ENCODE assay signal across 17 cellular contexts in genomic region chrX:118216086-118216485, GRCh38.
DNase-seq lines count a peak whose midpoint lies in the region; ATAC-seq lines count a peak whose summit lies in the region.
"Had no signal": no experiment of that assay in that cellular context is flagged by ENCODE, and none has a peak within 500 bp of the region (broad histone marks: within the 10 kb centered on the region; RNA-seq: fewer than 3 reads in every experiment).

No MANE protein-coding gene starts in this region.

- H3K4me1 ChIP-seq in SJCRH30: peaks cover 35% of the 10 kb centered on the region
- H3K4me1 ChIP-seq: adrenal gland had no signal

- H3K27ac ChIP-seq in SJCRH30: peak overlapping the region; percentile 92
- H3K27ac ChIP-seq: adrenal gland, heart left ventricle had no signal

- H3K27me3 ChIP-seq in SJCRH30: no peaks in the 10 kb centered on the region

- H3K36me3 ChIP-seq in SJCRH30: no peaks in the 10 kb centered on the region
- H3K36me3 ChIP-seq: adrenal gland, heart left ventricle had no signal

- H3K9me3 ChIP-seq in SJCRH30 (replicated peaks): no peaks in the 10 kb centered on the region
- H3K9me3 ChIP-seq: adrenal gland, heart left ventricle had no signal

- H3K9me3 Mint-ChIP-seq in activated naive CD4-positive, alpha-beta T cell treated with anti-CD3 and anti-CD28 coated beads, Interleukin-2, amount 50 U/mL, for 72 hours: no peaks in the 10 kb centered on the region
- H3K9me3 Mint-ChIP-seq: activated T-helper 17 cell treated with anti-CD3 and anti-CD28 coated beads, Interleukin-2, amount 50 U/mL, for 72 hours; CD4-positive, CD25-positive, alpha-beta regulatory T cell had no signal

- DNase-seq in DMS53 (lab: John Stamatoyannopoulos, UW): peak; percentile 23
- no peak for DNase-seq in DMS53 treated with DMSO at 0.1 percent for 48 hours (lab: John Stamatoyannopoulos, UW; ENCODE audit: unreplicated experiment)
- DNase-seq in SJCRH30: peak; percentile 5 to 46
- DNase-seq in glomerular visceral epithelial cell (ENCODE audit: extremely low spot score): peak; percentile 80
- DNase-seq in sciatic nerve (ENCODE audit: low spot score): no peak
- DNase-seq in activated naive CD4-positive, alpha-beta T cell treated with anti-CD3 and anti-CD28 coated beads, Interleukin-2, amount 50 U/mL, for 72 hours (ENCODE audit: low spot score in 2 of 2): no peak
- no peak for DNase-seq in NCI-H2107 treated with DMSO at 0.1 percent for 48 hours (lab: John Stamatoyannopoulos, UW; ENCODE audit: unreplicated experiment)
- DNase-seq in NAMALWA (ENCODE audit: low spot score): no peak
- DNase-seq: activated CD8-positive, alpha-beta memory T cell treated with anti-CD3 and anti-CD28 coated beads, Interleukin-2, amount 10 ng/mL, durations not matched to agents 7 days and 5 days; adrenal gland; caudate nucleus; CD4-positive, CD25-positive, alpha-beta regulatory T cell; heart left ventricle; IMR-90; NCI-H524 treated with DMSO at 0.1 percent for 48 hours had no signal

- H3K36me3 Mint-ChIP-seq in activated naive CD4-positive, alpha-beta T cell treated with anti-CD3 and anti-CD28 coated beads, Interleukin-2, amount 50 U/mL, for 72 hours: no peaks in the 10 kb centered on the region
- H3K36me3 Mint-ChIP-seq: activated CD8-positive, alpha-beta memory T cell treated with anti-CD3 and anti-CD28 coated beads, Interleukin-2, amount 10 ng/mL, durations not matched to agents 7 days and 5 days; CD4-positive, CD25-positive, alpha-beta regulatory T cell had no signal

- peak; percentile 50 for ATAC-seq in sciatic nerve
- no peak for ATAC-seq in activated naive CD4-positive, alpha-beta T cell treated with anti-CD3 and anti-CD28 coated beads, Interleukin-2, amount 50 U/mL, for 72 hours
- ATAC-seq: activated CD8-positive, alpha-beta memory T cell treated with anti-CD3 and anti-CD28 coated beads, Interleukin-2, amount 10 ng/mL, durations not matched to agents 7 days and 5 days; activated T-helper 17 cell treated with anti-CD3 and anti-CD28 coated beads, Interleukin-2, amount 50 U/mL, for 72 hours; Panc1 had no signal

- H3K27ac Mint-ChIP-seq in activated naive CD4-positive, alpha-beta T cell treated with anti-CD3 and anti-CD28 coated beads, Interleukin-2, amount 50 U/mL, for 72 hours: no peak overlapping the region
- H3K27ac Mint-ChIP-seq: activated CD8-positive, alpha-beta memory T cell treated with anti-CD3 and anti-CD28 coated beads, Interleukin-2, amount 10 ng/mL, durations not matched to agents 7 days and 5 days; activated T-helper 17 cell treated with anti-CD3 and anti-CD28 coated beads, Interleukin-2, amount 50 U/mL, for 72 hours; CD4-positive, CD25-positive, alpha-beta regulatory T cell had no signal

- intact Hi-C loops in sciatic nerve (cut with DNase I): no loop called here

- H3K4me3 ChIP-seq in SJCRH30: peak overlapping the region; percentile 41
- H3K4me3 ChIP-seq: adrenal gland, heart left ventricle had no signal

Comparison
In these comparisons a context has a peak if more than half of its experiments do, and no peak if none do; other contexts are left out.
1. DNase-seq: peak in DMS53 (single experiment), SJCRH30 (2 of 2) and glomerular visceral epithelial cell (single experiment); none in DMS53 treated with DMSO at 0.1 percent for 48 hours (single experiment), sciatic nerve (single experiment), activated naive CD4-positive, alpha-beta T cell treated with anti-CD3 and anti-CD28 coated beads, Interleukin-2, amount 50 U/mL, for 72 hours (0 of 2), NCI-H2107 treated with DMSO at 0.1 percent for 48 hours (single experiment) and NAMALWA (single experiment).